1 cellular context compared by ENCODE assay signal in the genomic region with DNA sequence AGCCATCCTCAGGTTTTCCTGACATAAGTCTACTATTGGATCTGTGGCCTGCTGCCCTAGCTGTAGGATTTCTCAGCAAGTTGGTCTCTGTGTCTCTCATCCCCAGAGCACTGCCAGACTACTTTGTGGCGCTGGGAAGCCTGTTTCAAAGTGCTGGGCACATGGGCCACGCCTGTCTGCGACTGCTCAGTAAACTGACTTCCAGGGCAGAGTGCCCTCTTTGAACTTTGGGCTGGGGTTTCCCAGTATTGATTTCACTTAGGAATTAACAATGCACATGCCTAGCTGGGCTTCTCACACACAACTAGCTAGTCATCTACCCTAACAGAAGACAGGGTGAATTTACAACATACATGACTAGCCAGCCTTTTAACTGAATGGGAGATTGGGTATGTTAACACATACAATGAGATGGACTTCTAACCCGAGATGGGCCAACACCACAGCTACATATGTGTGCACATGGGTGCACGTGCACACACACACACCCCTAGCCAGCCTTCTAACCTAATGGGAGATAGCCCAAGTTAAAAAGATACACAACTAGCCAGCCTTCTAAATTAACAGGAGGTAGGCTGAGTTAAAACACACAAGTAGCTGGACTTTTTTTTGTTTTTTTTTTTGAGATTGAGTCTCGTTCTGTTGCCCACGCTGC.
TF ChIP-seq lines count a peak whose summit lies in the region.

No MANE protein-coding gene starts in this region.

TF ChIP-seq in HepG2, 621 proteins besides CTCF, POLR2A, EP300 and RAD21 (continued from another document and continues in another):
- 0 out of 2 replicates have a peak, but pooled peaks have one; percentile 21 for TF ChIP-seq ZNF746 (CRISPR knock-in tag; IDR thresholded peaks at IDR 0.05)
- peak; percentile 58 for TF ChIP-seq SAP130 (CRISPR knock-in tag; IDR thresholded peaks at IDR 0.05; ENCODE audit: low read depth)
- TF ChIP-seq RELA (CRISPR knock-in tag; IDR thresholded peaks at IDR 0.05) = peak; percentile 98; the same call in 1 of the 2 replicates
- TF ChIP-seq SOX5 (CRISPR knock-in tag; IDR thresholded peaks at IDR 0.05; ENCODE audit: borderline replicate concordance) = peak; percentile 50; the same call in 1 of the 2 replicates
- peak; percentile 98 for TF ChIP-seq HIVEP1 (CRISPR knock-in tag; IDR thresholded peaks at IDR 0.05)
- peak; percentile 37; the same call in 1 of the 2 replicates for TF ChIP-seq POGZ (CRISPR knock-in tag; IDR thresholded peaks at IDR 0.05)
- TF ChIP-seq ZSCAN25 (CRISPR knock-in tag; IDR thresholded peaks at IDR 0.05) = 0 out of 2 replicates have a peak, but pooled peaks have one; percentile 25
- TF ChIP-seq NCOR1 (IDR thresholded peaks at IDR 0.05; ENCODE audit: borderline replicate concordance, low read length) = peak; percentile 59; the same call in 1 of the 2 replicates
- peak; percentile 69; the same call in 1 of the 2 replicates for TF ChIP-seq MYC (CRISPR knock-in tag; IDR thresholded peaks at IDR 0.05; ENCODE audit: borderline replicate concordance)
- TF ChIP-seq ZNF629 (CRISPR knock-in tag; conservative IDR thresholded peaks at IDR 0.05) = peak; percentile 26; the same call in 1 of the 2 replicates
- TF ChIP-seq NFIC (IDR thresholded peaks at IDR 0.05; ENCODE audit: low read length) = no peak
- TF ChIP-seq HDAC2 (CRISPR knock-in tag; IDR thresholded peaks at IDR 0.05) = peak; percentile 47; the same call in 1 of the 2 replicates
- 0 out of 2 replicates have a peak, but pooled peaks have one; percentile 32 for TF ChIP-seq ZNF670 (CRISPR knock-in tag; IDR thresholded peaks at IDR 0.05; ENCODE audit: borderline replicate concordance)
- TF ChIP-seq, protein P1, sequence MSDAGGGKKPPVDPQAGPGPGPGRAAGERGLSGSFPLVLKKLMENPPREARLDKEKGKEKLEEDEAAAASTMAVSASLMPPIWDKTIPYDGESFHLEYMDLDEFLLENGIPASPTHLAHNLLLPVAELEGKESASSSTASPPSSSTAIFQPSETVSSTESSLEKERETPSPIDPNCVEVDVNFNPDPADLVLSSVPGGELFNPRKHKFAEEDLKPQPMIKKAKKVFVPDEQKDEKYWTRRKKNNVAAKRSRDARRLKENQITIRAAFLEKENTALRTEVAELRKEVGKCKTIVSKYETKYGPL (CRISPR knock-in tag; IDR thresholded peaks at IDR 0.05) = no peak
- 0 out of 2 replicates have a peak, but pooled peaks have one; percentile 44 for TF ChIP-seq ZNF446 (CRISPR knock-in tag; IDR thresholded peaks at IDR 0.05)
- TF ChIP-seq, protein P2, sequence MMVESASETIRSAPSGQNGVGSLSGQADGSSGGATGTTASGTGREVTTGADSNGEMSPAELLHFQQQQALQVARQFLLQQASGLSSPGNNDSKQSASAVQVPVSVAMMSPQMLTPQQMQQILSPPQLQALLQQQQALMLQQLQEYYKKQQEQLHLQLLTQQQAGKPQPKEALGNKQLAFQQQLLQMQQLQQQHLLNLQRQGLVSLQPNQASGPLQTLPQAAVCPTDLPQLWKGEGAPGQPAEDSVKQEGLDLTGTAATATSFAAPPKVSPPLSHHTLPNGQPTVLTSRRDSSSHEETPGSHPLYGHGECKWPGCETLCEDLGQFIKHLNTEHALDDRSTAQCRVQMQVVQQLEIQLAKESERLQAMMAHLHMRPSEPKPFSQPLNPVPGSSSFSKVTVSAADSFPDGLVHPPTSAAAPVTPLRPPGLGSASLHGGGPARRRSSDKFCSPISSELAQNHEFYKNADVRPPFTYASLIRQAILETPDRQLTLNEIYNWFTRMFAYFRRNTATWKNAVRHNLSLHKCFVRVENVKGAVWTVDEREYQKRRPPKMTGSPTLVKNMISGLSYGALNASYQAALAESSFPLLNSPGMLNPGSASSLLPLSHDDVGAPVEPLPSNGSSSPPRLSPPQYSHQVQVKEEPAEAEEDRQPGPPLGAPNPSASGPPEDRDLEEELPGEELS (CRISPR knock-in tag; IDR thresholded peaks at IDR 0.05) = 0 out of 2 replicates have a peak, but pooled peaks have one; percentile 38
- TF ChIP-seq BHLHE40 (IDR thresholded peaks at IDR 0.05; ENCODE audit: low read length) = peak; percentile 79
- TF ChIP-seq, protein P3, sequence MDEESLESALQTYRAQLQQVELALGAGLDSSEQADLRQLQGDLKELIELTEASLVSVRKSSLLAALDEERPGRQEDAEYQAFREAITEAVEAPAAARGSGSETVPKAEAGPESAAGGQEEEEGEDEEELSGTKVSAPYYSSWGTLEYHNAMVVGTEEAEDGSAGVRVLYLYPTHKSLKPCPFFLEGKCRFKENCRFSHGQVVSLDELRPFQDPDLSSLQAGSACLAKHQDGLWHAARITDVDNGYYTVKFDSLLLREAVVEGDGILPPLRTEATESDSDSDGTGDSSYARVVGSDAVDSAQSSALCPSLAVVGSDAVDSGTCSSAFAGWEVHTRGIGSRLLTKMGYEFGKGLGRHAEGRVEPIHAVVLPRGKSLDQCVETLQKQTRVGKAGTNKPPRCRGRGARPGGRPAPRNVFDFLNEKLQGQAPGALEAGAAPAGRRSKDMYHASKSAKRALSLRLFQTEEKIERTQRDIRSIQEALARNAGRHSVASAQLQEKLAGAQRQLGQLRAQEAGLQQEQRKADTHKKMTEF (CRISPR knock-in tag; IDR thresholded peaks at IDR 0.05) = peak; percentile 52; the same call in 1 of the 2 replicates
- TF ChIP-seq, protein P4, sequence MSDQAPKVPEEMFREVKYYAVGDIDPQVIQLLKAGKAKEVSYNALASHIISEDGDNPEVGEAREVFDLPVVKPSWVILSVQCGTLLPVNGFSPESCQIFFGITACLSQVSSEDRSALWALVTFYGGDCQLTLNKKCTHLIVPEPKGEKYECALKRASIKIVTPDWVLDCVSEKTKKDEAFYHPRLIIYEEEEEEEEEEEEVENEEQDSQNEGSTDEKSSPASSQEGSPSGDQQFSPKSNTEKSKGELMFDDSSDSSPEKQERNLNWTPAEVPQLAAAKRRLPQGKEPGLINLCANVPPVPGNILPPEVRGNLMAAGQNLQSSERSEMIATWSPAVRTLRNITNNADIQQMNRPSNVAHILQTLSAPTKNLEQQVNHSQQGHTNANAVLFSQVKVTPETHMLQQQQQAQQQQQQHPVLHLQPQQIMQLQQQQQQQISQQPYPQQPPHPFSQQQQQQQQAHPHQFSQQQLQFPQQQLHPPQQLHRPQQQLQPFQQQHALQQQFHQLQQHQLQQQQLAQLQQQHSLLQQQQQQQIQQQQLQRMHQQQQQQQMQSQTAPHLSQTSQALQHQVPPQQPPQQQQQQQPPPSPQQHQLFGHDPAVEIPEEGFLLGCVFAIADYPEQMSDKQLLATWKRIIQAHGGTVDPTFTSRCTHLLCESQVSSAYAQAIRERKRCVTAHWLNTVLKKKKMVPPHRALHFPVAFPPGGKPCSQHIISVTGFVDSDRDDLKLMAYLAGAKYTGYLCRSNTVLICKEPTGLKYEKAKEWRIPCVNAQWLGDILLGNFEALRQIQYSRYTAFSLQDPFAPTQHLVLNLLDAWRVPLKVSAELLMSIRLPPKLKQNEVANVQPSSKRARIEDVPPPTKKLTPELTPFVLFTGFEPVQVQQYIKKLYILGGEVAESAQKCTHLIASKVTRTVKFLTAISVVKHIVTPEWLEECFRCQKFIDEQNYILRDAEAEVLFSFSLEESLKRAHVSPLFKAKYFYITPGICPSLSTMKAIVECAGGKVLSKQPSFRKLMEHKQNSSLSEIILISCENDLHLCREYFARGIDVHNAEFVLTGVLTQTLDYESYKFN (CRISPR knock-in tag; conservative IDR thresholded peaks at IDR 0.05) = peak; percentile 82
- peak; percentile 69 for TF ChIP-seq HNF4G (IDR thresholded peaks at IDR 0.05; ENCODE audit: borderline replicate concordance, low read depth, low read length)
- TF ChIP-seq HNF4G (CRISPR knock-in tag; IDR thresholded peaks at IDR 0.05; ENCODE audit: borderline replicate concordance, low read depth) = no peak
- TF ChIP-seq NFRKB (IDR thresholded peaks at IDR 0.05) = no peak
- TF ChIP-seq PHF21A (CRISPR knock-in tag; IDR thresholded peaks at IDR 0.05) = peak; percentile 67
- TF ChIP-seq SMAD3 (CRISPR knock-in tag; IDR thresholded peaks at IDR 0.05) = peak; percentile 65; the same call in 1 of the 2 replicates
- TF ChIP-seq, protein P5, sequence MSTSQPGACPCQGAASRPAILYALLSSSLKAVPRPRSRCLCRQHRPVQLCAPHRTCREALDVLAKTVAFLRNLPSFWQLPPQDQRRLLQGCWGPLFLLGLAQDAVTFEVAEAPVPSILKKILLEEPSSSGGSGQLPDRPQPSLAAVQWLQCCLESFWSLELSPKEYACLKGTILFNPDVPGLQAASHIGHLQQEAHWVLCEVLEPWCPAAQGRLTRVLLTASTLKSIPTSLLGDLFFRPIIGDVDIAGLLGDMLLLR (CRISPR knock-in tag; IDR thresholded peaks at IDR 0.05) = no peak
- peak; percentile 41; the same call in 1 of the 2 replicates for TF ChIP-seq NCOA2 (CRISPR knock-in tag; IDR thresholded peaks at IDR 0.05)
- TF ChIP-seq, protein P6, sequence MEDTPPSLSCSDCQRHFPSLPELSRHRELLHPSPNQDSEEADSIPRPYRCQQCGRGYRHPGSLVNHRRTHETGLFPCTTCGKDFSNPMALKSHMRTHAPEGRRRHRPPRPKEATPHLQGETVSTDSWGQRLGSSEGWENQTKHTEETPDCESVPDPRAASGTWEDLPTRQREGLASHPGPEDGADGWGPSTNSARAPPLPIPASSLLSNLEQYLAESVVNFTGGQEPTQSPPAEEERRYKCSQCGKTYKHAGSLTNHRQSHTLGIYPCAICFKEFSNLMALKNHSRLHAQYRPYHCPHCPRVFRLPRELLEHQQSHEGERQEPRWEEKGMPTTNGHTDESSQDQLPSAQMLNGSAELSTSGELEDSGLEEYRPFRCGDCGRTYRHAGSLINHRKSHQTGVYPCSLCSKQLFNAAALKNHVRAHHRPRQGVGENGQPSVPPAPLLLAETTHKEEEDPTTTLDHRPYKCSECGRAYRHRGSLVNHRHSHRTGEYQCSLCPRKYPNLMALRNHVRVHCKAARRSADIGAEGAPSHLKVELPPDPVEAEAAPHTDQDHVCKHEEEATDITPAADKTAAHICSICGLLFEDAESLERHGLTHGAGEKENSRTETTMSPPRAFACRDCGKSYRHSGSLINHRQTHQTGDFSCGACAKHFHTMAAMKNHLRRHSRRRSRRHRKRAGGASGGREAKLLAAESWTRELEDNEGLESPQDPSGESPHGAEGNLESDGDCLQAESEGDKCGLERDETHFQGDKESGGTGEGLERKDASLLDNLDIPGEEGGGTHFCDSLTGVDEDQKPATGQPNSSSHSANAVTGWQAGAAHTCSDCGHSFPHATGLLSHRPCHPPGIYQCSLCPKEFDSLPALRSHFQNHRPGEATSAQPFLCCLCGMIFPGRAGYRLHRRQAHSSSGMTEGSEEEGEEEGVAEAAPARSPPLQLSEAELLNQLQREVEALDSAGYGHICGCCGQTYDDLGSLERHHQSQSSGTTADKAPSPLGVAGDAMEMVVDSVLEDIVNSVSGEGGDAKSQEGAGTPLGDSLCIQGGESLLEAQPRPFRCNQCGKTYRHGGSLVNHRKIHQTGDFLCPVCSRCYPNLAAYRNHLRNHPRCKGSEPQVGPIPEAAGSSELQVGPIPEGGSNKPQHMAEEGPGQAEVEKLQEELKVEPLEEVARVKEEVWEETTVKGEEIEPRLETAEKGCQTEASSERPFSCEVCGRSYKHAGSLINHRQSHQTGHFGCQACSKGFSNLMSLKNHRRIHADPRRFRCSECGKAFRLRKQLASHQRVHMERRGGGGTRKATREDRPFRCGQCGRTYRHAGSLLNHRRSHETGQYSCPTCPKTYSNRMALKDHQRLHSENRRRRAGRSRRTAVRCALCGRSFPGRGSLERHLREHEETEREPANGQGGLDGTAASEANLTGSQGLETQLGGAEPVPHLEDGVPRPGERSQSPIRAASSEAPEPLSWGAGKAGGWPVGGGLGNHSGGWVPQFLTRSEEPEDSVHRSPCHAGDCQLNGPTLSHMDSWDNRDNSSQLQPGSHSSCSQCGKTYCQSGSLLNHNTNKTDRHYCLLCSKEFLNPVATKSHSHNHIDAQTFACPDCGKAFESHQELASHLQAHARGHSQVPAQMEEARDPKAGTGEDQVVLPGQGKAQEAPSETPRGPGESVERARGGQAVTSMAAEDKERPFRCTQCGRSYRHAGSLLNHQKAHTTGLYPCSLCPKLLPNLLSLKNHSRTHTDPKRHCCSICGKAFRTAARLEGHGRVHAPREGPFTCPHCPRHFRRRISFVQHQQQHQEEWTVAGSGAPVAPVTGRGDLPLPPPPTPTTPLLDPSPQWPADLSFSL (CRISPR knock-in tag; IDR thresholded peaks at IDR 0.05) = 0 out of 2 replicates have a peak, but pooled peaks have one; percentile 49
- peak; percentile 14; the same call in 1 of the 2 replicates for TF ChIP-seq ZFY (CRISPR knock-in tag; IDR thresholded peaks at IDR 0.05)
- TF ChIP-seq HNF4A (CRISPR knock-in tag; IDR thresholded peaks at IDR 0.05) = peak; percentile 90
- TF ChIP-seq ZNF263 (CRISPR knock-in tag; IDR thresholded peaks at IDR 0.05) = peak; percentile 65
- TF ChIP-seq, protein P7, sequence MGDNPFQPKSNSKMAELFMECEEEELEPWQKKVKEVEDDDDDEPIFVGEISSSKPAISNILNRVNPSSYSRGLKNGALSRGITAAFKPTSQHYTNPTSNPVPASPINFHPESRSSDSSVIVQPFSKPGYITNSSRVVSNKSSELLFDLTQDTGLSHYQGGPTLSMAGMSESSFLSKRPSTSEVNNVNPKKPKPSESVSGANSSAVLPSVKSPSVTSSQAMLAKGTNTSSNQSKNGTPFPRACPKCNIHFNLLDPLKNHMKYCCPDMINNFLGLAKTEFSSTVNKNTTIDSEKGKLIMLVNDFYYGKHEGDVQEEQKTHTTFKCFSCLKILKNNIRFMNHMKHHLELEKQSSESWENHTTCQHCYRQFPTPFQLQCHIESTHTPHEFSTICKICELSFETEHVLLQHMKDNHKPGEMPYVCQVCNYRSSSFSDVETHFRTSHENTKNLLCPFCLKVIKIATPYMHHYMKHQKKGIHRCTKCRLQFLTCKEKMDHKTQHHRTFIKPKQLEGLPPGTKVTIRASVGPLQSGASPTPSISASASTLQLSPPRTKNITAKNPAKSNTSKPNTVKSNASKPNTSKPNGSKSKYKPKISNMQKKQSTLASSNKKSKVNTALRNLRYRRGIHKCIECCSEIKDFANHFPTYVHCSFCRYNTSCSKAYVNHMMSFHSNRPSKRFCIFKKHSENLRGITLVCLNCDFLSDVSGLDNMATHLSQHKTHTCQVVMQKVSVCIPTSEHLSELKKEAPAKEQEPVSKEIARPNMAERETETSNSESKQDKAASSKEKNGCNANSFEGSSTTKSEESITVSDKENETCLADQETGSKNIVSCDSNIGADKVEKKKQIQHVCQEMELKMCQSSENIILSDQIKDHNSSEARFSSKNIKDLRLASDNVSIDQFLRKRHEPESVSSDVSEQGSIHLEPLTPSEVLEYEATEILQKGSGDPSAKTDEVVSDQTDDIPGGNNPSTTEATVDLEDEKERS (CRISPR knock-in tag; IDR thresholded peaks at IDR 0.05) = peak; percentile 37; the same call in 1 of the 2 replicates
- TF ChIP-seq RXRB (CRISPR knock-in tag; IDR thresholded peaks at IDR 0.05; ENCODE audit: borderline replicate concordance) = peak; percentile 66
- TF ChIP-seq TCF7 (IDR thresholded peaks at IDR 0.05; ENCODE audit: low read depth) = no peak; the same call in 1 of the 2 replicates
- TF ChIP-seq, protein P8, sequence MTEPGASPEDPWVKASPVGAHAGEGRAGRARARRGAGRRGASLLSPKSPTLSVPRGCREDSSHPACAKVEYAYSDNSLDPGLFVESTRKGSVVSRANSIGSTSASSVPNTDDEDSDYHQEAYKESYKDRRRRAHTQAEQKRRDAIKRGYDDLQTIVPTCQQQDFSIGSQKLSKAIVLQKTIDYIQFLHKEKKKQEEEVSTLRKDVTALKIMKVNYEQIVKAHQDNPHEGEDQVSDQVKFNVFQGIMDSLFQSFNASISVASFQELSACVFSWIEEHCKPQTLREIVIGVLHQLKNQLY (CRISPR knock-in tag; IDR thresholded peaks at IDR 0.05) = peak; percentile 59; the same call in 1 of the 2 replicates
- 0 out of 2 replicates have a peak, but pooled peaks have one; percentile 16 for TF ChIP-seq ZFX (CRISPR knock-in tag; IDR thresholded peaks at IDR 0.05; ENCODE audit: low read depth)
- TF ChIP-seq FOXA3 (CRISPR knock-in tag; IDR thresholded peaks at IDR 0.05) = peak; percentile 46; the same call in 1 of the 2 replicates
- TF ChIP-seq KMT2B (CRISPR knock-in tag; IDR thresholded peaks at IDR 0.05) = no peak
- peak; percentile 58; the same call in 1 of the 2 replicates for TF ChIP-seq ZFP90 (CRISPR knock-in tag; IDR thresholded peaks at IDR 0.05; ENCODE audit: borderline replicate concordance)
